ENCODE assay signal across 11 cellular contexts in genomic region chr17:6548034-6548433, GRCh38. TPM values are rescaled to one million over a fixed set of nuclear protein-coding genes. Genes with fewer than 3 reads are reported as not detected.
A peak's percentile ranks its signal among the peaks of the same experiment; 100 is the strongest.
DNase-seq lines count a peak whose midpoint lies in the region; ATAC-seq and TF ChIP-seq lines count a peak whose summit lies in the region.
"Had no signal": no experiment of that assay in that cellular context is flagged by ENCODE, and none has a peak within 500 bp of the region (broad histone marks: within the 10 kb centered on the region; RNA-seq: fewer than 3 reads in every experiment).

No MANE protein-coding gene starts in this region.

- WGBS in right cardiac atrium = 60% methylated on average over 5 of the region's 5 CpGs

- DNase-seq in right cardiac atrium = no peak
- no peak for DNase-seq in left cardiac atrium
- DNase-seq in RWPE1 (ENCODE audit: low spot score) = no peak
- no peak for DNase-seq in central memory CD4-positive, alpha-beta T cell
- DNase-seq in midbrain (lab: John Stamatoyannopoulos, UW) = no peak
- DNase-seq: effector CD8-positive, alpha-beta T cell; NCI-H1930; nephron progenitor cell had no signal

- CTCF ChIA-PET in RWPE1 (lab: Yijun Ruan, JAX) = interaction anchor here (0.5 to 1.9 kb wide), 3 partner anchors 20 to 457 kb away, joined by 3 to 5 read pairs (median 3); no protein-coding TSS in a partner anchor

- no peaks in the 10 kb centered on the region for H3K36me3 ChIP-seq in muscle layer of colon (ENCODE audit: insufficient read depth, low read length)

- H3K27ac ChIP-seq in right cardiac atrium (ENCODE audit: low read length) (peak overlapping the region; percentile 57), RWPE1 (peak overlapping the region; percentile 100), muscle layer of colon (ENCODE audit: low read depth, low read length) (peak overlapping the region; percentile 82)
- H3K27ac ChIP-seq: SK-N-MC had no signal

- H3K4me3 ChIP-seq in right cardiac atrium (ENCODE audit: low read length) = no peak overlapping the region
- H3K4me3 ChIP-seq in muscle layer of colon (ENCODE audit: low read depth in 1 of 2, low read length in 2 of 2) = no peak overlapping the region
- H3K4me3 ChIP-seq: SK-N-MC had no signal

- H3K9me3 ChIP-seq in right cardiac atrium (ENCODE audit: control insufficient read depth, low read length) = no peaks in the 10 kb centered on the region
- no peaks in the 10 kb centered on the region for H3K9me3 ChIP-seq in muscle layer of colon (ENCODE audit: low read length)

- no peak for TF ChIP-seq CTCF in RWPE1 (conservative IDR thresholded peaks at IDR 0.05; ENCODE audit: low read depth)

- ATAC-seq in right cardiac atrium (no peak), left cardiac atrium (no peak), HG02623 (IDR thresholded peaks at IDR 0.05; ENCODE audit: unreplicated experiment) (no peak)

- no peak overlapping the region for H3K9ac ChIP-seq in muscle layer of colon (ENCODE audit: low read length)

- intact Hi-C loops in right cardiac atrium (cut with DNase I) = no loop called here
- intact Hi-C loops in left cardiac atrium (cut with DNase I) = no loop called here

- POLR2A ChIA-PET in RWPE1 (lab: Yijun Ruan, JAX; ENCODE audit: low non-redundant PET) = no interaction called here

- peaks cover 5% of the 10 kb centered on the region for H3K4me1 ChIP-seq in right cardiac atrium (ENCODE audit: control insufficient read depth, insufficient read depth, low read length)
- H3K4me1 ChIP-seq in muscle layer of colon (ENCODE audit: insufficient read depth, low read length) = peaks cover 44% of the 10 kb centered on the region

- H3K27me3 ChIP-seq in right cardiac atrium (ENCODE audit: control insufficient read depth, insufficient read depth) = no peaks in the 10 kb centered on the region
- no peaks in the 10 kb centered on the region for H3K27me3 ChIP-seq in muscle layer of colon (ENCODE audit: control insufficient read depth in 1 of 2, insufficient read depth in 2 of 2, low read length in 2 of 2)

RNA-seq across cellular contexts. Expression of gene PITPNM3, which starts 8.3 kb away (rescaled TPM):
- 1 to 10 TPM in 3 of 4 donors, under 1 TPM in 1; 0.95 to 3.4 (median 2.4) TPM for total RNA-seq in right cardiac atrium
- 3.0 TPM for polyA plus RNA-seq in right cardiac atrium
- 1 to 10 TPM; 3.1 to 3.4 TPM for total RNA-seq in left cardiac atrium
